ENCODE assay signal across 1 cellular context in genomic region chr5:10503997-10504761, GRCh38.
A peak's percentile ranks its signal among the peaks of the same experiment; 100 is the strongest.
TF ChIP-seq lines count a peak whose summit lies in the region.

No MANE protein-coding gene starts in this region.

TF ChIP-seq in K562, 482 proteins besides CTCF, POLR2A, EP300 and RAD21 (continued from another document):
- TF ChIP-seq, protein P1, sequence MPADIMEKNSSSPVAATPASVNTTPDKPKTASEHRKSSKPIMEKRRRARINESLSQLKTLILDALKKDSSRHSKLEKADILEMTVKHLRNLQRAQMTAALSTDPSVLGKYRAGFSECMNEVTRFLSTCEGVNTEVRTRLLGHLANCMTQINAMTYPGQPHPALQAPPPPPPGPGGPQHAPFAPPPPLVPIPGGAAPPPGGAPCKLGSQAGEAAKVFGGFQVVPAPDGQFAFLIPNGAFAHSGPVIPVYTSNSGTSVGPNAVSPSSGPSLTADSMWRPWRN (IDR thresholded peaks at IDR 0.05; ENCODE audit: low read depth): peak; percentile 89
TF ChIP-seq in K562: peak in this region for 176.
